20 cellular contexts compared by ENCODE assay signal in genomic region chr14:42911642-42912041, GRCh38.
DNase-seq lines count a peak whose midpoint lies in the region; ATAC-seq and TF ChIP-seq lines count a peak whose summit lies in the region.
"Had no signal": no experiment of that assay in that cellular context is flagged by ENCODE, and none has a peak within 500 bp of the region (broad histone marks: within the 10 kb centered on the region; RNA-seq: fewer than 3 reads in every experiment).

No MANE protein-coding gene starts in this region.

- no peaks in the 10 kb centered on the region for H3K9me3 ChIP-seq in IMR-90 (ENCODE audit: control insufficient read depth, insufficient read depth, low read length)
- H3K9me3 ChIP-seq in psoas muscle, result no peaks in the 10 kb centered on the region
- no peaks in the 10 kb centered on the region for H3K9me3 ChIP-seq in aorta (ENCODE audit: control insufficient read depth, low read length)
- H3K9me3 ChIP-seq: colonic mucosa, right atrium auricular region, upper lobe of left lung had no signal

- H2BK20ac ChIP-seq in IMR-90 (ENCODE audit: low read depth, low read length), result no peak overlapping the region

- intact Hi-C loops in IMR-90 (cut with micrococcal nuclease) (no loop called here), psoas muscle (cut with DNase I) (no loop called here), aorta (cut with DNase I) (no loop called here)

- H3K27me3 ChIP-seq in IMR-90 (ENCODE audit: control insufficient read depth, insufficient read depth, low read length) (no peaks in the 10 kb centered on the region), psoas muscle (ENCODE audit: insufficient read depth in 3 of 3, low read length in 2 of 3) (no peaks in the 10 kb centered on the region), aorta (ENCODE audit: control insufficient read depth in 1 of 2, insufficient read depth in 2 of 2, low read length in 1 of 2) (no peaks in the 10 kb centered on the region)
- H3K27me3 ChIP-seq: colonic mucosa, neural progenitor cell, right atrium auricular region, upper lobe of left lung had no signal

- TF ChIP-seq POLR2A in IMR-90 (IDR thresholded peaks at IDR 0.05; ENCODE audit: low read depth, low read length), result no peak

- H3K18ac ChIP-seq in IMR-90 (ENCODE audit: low read depth, low read length), result no peak overlapping the region

- BruUV-seq in IMR-90 (replicated peaks; lab: Mats Ljungman, UMichigan), result no TSS peak

- no peak overlapping the region for H2BK5ac ChIP-seq in IMR-90 (ENCODE audit: low read depth, low read length, poor library complexity, severe bottlenecking)

- POLR2A ChIA-PET in IMR-90 (lab: Charles Lee; ENCODE audit: unreplicated experiment), result no interaction called here

- peak; percentile 22; the same call in 1 of the 2 replicates for TF ChIP-seq RAD21 in IMR-90 (IDR thresholded peaks at IDR 0.05; ENCODE audit: low read length)

- no peak overlapping the region for H2BK120ac ChIP-seq in IMR-90 (ENCODE audit: low read depth, low read length)

- no peaks in the 10 kb centered on the region for H3K9me1 ChIP-seq in IMR-90 (ENCODE audit: insufficient read depth, low read length)

- H3K36me3 ChIP-seq in IMR-90 (ENCODE audit: control insufficient read depth, insufficient read depth, low read length), result no peaks in the 10 kb centered on the region
- H3K36me3 ChIP-seq in psoas muscle (ENCODE audit: insufficient read depth in 1 of 2, low read depth in 1 of 2), result no peaks in the 10 kb centered on the region
- H3K36me3 ChIP-seq in aorta (ENCODE audit: control insufficient read depth in 1 of 2, insufficient read depth in 2 of 2, low read length in 1 of 2), result no peaks in the 10 kb centered on the region
- H3K36me3 ChIP-seq: colonic mucosa, neural progenitor cell, right atrium auricular region, upper lobe of left lung had no signal

- H3K4me1 ChIP-seq in IMR-90 (ENCODE audit: control insufficient read depth, insufficient read depth, low read length) (no peaks in the 10 kb centered on the region), psoas muscle (no peaks in the 10 kb centered on the region), aorta (ENCODE audit: control insufficient read depth in 1 of 2, insufficient read depth in 2 of 2, low read length in 2 of 2) (no peaks in the 10 kb centered on the region)
- H3K4me1 ChIP-seq: colonic mucosa, neural progenitor cell, right atrium auricular region, upper lobe of left lung had no signal

- H2AK9ac ChIP-seq in IMR-90 (replicated peaks; ENCODE audit: low read depth, low read length, poor library complexity), result no peak overlapping the region

- no peak overlapping the region for H3K4ac ChIP-seq in IMR-90 (ENCODE audit: low read depth, low read length)

- dilution Hi-C loops in IMR-90 (cut with HindIII; ENCODE audit: low sequenced_read_pairs, unreplicated experiment), result no loop called here

- H3K4me3 ChIP-seq in IMR-90 (ENCODE audit: insufficient read depth, low read depth, low read length) (no peak overlapping the region), psoas muscle (no peak overlapping the region), aorta (ENCODE audit: low read length in 2 of 2) (no peak overlapping the region)
- H3K4me3 ChIP-seq: colonic mucosa, neural progenitor cell, right atrium auricular region, upper lobe of left lung had no signal

- H3K79me1 ChIP-seq in IMR-90 (ENCODE audit: low read depth in 1 of 2, low read length in 2 of 2), result no peaks in the 10 kb centered on the region

- no peak overlapping the region for H4K5ac ChIP-seq in IMR-90 (ENCODE audit: low read depth, low read length)

- DNase-seq in IMR-90 (peak; percentile 13), OCI-M1 (lab: John Stamatoyannopoulos, UW) (peak; percentile 2), fibroblast of gingiva (ENCODE audit: low read depth) (peak; percentile 25), psoas muscle (no peak), NCI-H2081 treated with DMSO at 0.1 percent for 48 hours (lab: John Stamatoyannopoulos, UW) (no peak), aorta (no peak), epidermal melanocyte (ENCODE audit: insufficient read length, low spot score) (no peak), NCI-H128 (lab: John Stamatoyannopoulos, UW; ENCODE audit: unreplicated experiment) (no peak)
- DNase-seq: activated CD4-positive, alpha-beta T cell treated with anti-CD3 and anti-CD28 coated beads for 48 hours; activated CD8-positive, alpha-beta memory T cell treated with anti-CD3 and anti-CD28 coated beads, Interleukin-2, amount 50 U/mL, for 4 hours; activated gamma-delta T cell; C1 segment of cervical spinal cord; colonic mucosa; erythroblast; immature natural killer cell; NCI-H187 treated with DMSO at 0.1 percent for 48 hours; NCI-H526; upper lobe of left lung had no signal

- H2AK5ac ChIP-seq in IMR-90 (ENCODE audit: low read depth, low read length), result no peak overlapping the region

- ATAC-seq in IMR-90 (ENCODE audit: low read depth) (0 out of 2 replicates have a peak, but pooled peaks have one; percentile 37), psoas muscle (no peak), aorta (ENCODE audit: low FRiP score) (no peak)

- no peak overlapping the region for H3K4me2 ChIP-seq in IMR-90 (ENCODE audit: low read depth, low read length)
- H3K4me2 ChIP-seq: neural progenitor cell had no signal

- no peak overlapping the region for H3K56ac ChIP-seq in IMR-90 (ENCODE audit: extremely low read depth, insufficient read depth, low read length)

- in situ Hi-C loops in IMR-90 (cut with MboI; ENCODE audit: low sequenced_read_pairs), result no loop called here

- H4K91ac ChIP-seq in IMR-90 (ENCODE audit: insufficient read depth, low read depth, low read length), result no peak overlapping the region

- no peak overlapping the region for H3K27ac ChIP-seq in IMR-90 (ENCODE audit: insufficient read depth, low read length)
- no peak overlapping the region for H3K27ac ChIP-seq in psoas muscle
- no peak overlapping the region for H3K27ac ChIP-seq in aorta (ENCODE audit: low read depth in 1 of 2, low read length in 2 of 2)
- H3K27ac ChIP-seq: colonic mucosa, neural progenitor cell, right atrium auricular region, upper lobe of left lung had no signal

- no peak overlapping the region for H4K8ac ChIP-seq in IMR-90 (ENCODE audit: low read depth in 2 of 2, low read length in 2 of 2)

- no peaks in the 10 kb centered on the region for H4K20me1 ChIP-seq in IMR-90 (ENCODE audit: insufficient read depth, low read length)

- no peak overlapping the region for H3K23ac ChIP-seq in IMR-90 (ENCODE audit: low read depth, low read length)

- no peak overlapping the region for H3K14ac ChIP-seq in IMR-90 (replicated peaks; ENCODE audit: low read depth, low read length)

- H2BK15ac ChIP-seq in IMR-90 (ENCODE audit: low read depth, low read length), result no peak overlapping the region

- H2AFZ ChIP-seq in IMR-90 (replicated peaks; ENCODE audit: low read length, poor library complexity), result no peak overlapping the region
- H2AFZ ChIP-seq: neural progenitor cell had no signal

- CTCF ChIA-PET in IMR-90 (lab: Yijun Ruan, JAX), result interaction anchor here (0.6 kb wide), 1 partner anchor 170 kb away, joined by 5 read pairs; no protein-coding TSS in a partner anchor

- H3K9ac ChIP-seq in IMR-90 (ENCODE audit: low read depth, low read length), result no peak overlapping the region
- H3K9ac ChIP-seq: neural progenitor cell had no signal

- TF ChIP-seq CTCF in IMR-90 (conservative IDR thresholded peaks at IDR 0.05; ENCODE audit: low read depth, low read length) (no peak), psoas muscle (IDR thresholded peaks at IDR 0.05) (peak; percentile 32)

TF ChIP-seq in IMR-90, 13 proteins besides CTCF, POLR2A, EP300 and RAD21:
- TF ChIP-seq, protein P1, sequence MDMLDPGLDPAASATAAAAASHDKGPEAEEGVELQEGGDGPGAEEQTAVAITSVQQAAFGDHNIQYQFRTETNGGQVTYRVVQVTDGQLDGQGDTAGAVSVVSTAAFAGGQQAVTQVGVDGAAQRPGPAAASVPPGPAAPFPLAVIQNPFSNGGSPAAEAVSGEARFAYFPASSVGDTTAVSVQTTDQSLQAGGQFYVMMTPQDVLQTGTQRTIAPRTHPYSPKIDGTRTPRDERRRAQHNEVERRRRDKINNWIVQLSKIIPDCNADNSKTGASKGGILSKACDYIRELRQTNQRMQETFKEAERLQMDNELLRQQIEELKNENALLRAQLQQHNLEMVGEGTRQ (IDR thresholded peaks at IDR 0.05; ENCODE audit: low read depth, low read length), result no peak
- TF ChIP-seq MAFK (IDR thresholded peaks at IDR 0.05; ENCODE audit: low read depth, low read length), result no peak
- no peak for TF ChIP-seq NFE2L2 (IDR thresholded peaks at IDR 0.05; ENCODE audit: low read depth, low read length)
- TF ChIP-seq RCOR1 (IDR thresholded peaks at IDR 0.05; ENCODE audit: insufficient replicate concordance, low read length), result no peak
- TF ChIP-seq SMC3 (IDR thresholded peaks at IDR 0.05; ENCODE audit: low read depth, low read length), result no peak
- no peak for TF ChIP-seq BHLHE40 (IDR thresholded peaks at IDR 0.05; ENCODE audit: low read depth, low read length)
- TF ChIP-seq CEBPB (IDR thresholded peaks at IDR 0.05; ENCODE audit: low read depth, low read length), result no peak
- no peak for TF ChIP-seq MAZ (IDR thresholded peaks at IDR 0.05; ENCODE audit: borderline replicate concordance, low read depth, low read length)
- TF ChIP-seq RFX5 (IDR thresholded peaks at IDR 0.05; ENCODE audit: low read depth, low read length), result no peak
- no peak for TF ChIP-seq FOS (IDR thresholded peaks at IDR 0.05; ENCODE audit: low read depth, low read length)
- TF ChIP-seq CHD1 (IDR thresholded peaks at IDR 0.05; ENCODE audit: low read depth, low read length), result no peak
- TF ChIP-seq MXI1 (IDR thresholded peaks at IDR 0.05; ENCODE audit: borderline replicate concordance, low read depth, low read length), result no peak

Comparison
In these comparisons a context has a peak if more than half of its experiments do, and no peak if none do; other contexts are left out.
1. DNase-seq: peak in IMR-90 (single experiment), OCI-M1 (single experiment) and fibroblast of gingiva (single experiment); none in psoas muscle (0 of 2), NCI-H2081 treated with DMSO at 0.1 percent for 48 hours (single experiment), aorta (0 of 2), epidermal melanocyte (single experiment) and NCI-H128 (single experiment).